8 cellular contexts compared by ENCODE assay signal in genomic region chr3:25662921-25663320, GRCh38. TPM values are rescaled to one million over a fixed set of nuclear protein-coding genes. Genes with fewer than 3 reads are reported as not detected.
DNase-seq lines count a peak whose midpoint lies in the region; ATAC-seq and TF ChIP-seq lines count a peak whose summit lies in the region.

No MANE protein-coding gene starts in this region.

- H4K20me1 ChIP-seq in KMS-11 (ENCODE audit: insufficient read depth): no peaks in the 10 kb centered on the region

- H3K9ac ChIP-seq in KMS-11 (peak overlapping the region; percentile 73; the same call in 1 of the 2 replicates), mucosa of rectum (ENCODE audit: low read depth in 1 of 2, low read length in 2 of 2) (peak overlapping the region; percentile 35 to 94)

- TF ChIP-seq CTCF in KMS-11 (conservative IDR thresholded peaks at IDR 0.05; ENCODE audit: low read depth, low read length) (no peak), choroid plexus epithelial cell (conservative IDR thresholded peaks at IDR 0.05; ENCODE audit: low read depth, low read length) (no peak)

- peak overlapping the region; percentile 98 for H3K4me3 ChIP-seq in ACC112 (ENCODE audit: low read depth, low read length)
- no peak overlapping the region for H3K4me3 ChIP-seq in KMS-11 (IDR thresholded peaks at IDR 0.05; ENCODE audit: insufficient read depth, low read depth, low read length)
- peak overlapping the region; percentile 87 for H3K4me3 ChIP-seq in choroid plexus epithelial cell (ENCODE audit: low read depth, low read length)
- peak overlapping the region; percentile 76 to 96 for H3K4me3 ChIP-seq in mucosa of rectum (ENCODE audit: low read length in 2 of 2)

- peaks cover 55% of the 10 kb centered on the region for H3K79me2 ChIP-seq in ACC112 (ENCODE audit: control insufficient read depth, insufficient read depth, low read length, unreplicated experiment)
- peaks cover 53% of the 10 kb centered on the region for H3K79me2 ChIP-seq in KMS-11 (ENCODE audit: insufficient read depth, low read depth)

- intact Hi-C loops in posterior vena cava (cut with DNase I): no loop called here

- no peaks in the 10 kb centered on the region for H3K27me3 ChIP-seq in ACC112 (ENCODE audit: insufficient read depth, low read length)
- H3K27me3 ChIP-seq in KMS-11 (ENCODE audit: insufficient read depth, low read depth): no peaks in the 10 kb centered on the region
- H3K27me3 ChIP-seq in mucosa of rectum (ENCODE audit: control insufficient read depth in 2 of 2, insufficient read depth in 2 of 2, low read length in 2 of 2): no peaks in the 10 kb centered on the region

- peak overlapping the region; percentile 72 for H3K27ac ChIP-seq in ACC112 (ENCODE audit: low read depth, low read length)
- peak overlapping the region; percentile 74; the same call in 1 of the 2 replicates for H3K27ac ChIP-seq in KMS-11
- H3K27ac ChIP-seq in mucosa of rectum (ENCODE audit: low read depth in 2 of 2, low read length in 2 of 2): peak overlapping the region; percentile 97

- H2AFZ ChIP-seq in ACC112 (ENCODE audit: low read length, unreplicated experiment) (peak overlapping the region; percentile 95), KMS-11 (ENCODE audit: low read depth) (no peak overlapping the region)

- DNase-seq in choroid plexus epithelial cell (ENCODE audit: low read depth): no peak
- no peak for DNase-seq in hypothalamus (lab: John Stamatoyannopoulos, UW)
- no peak for DNase-seq in posterior vena cava (ENCODE audit: low spot score)

- H3K36me3 ChIP-seq in ACC112 (ENCODE audit: insufficient read depth, low read length) (no peaks in the 10 kb centered on the region), KMS-11 (ENCODE audit: insufficient read depth) (no peaks in the 10 kb centered on the region), mucosa of rectum (ENCODE audit: control insufficient read depth in 2 of 2, insufficient read depth in 2 of 2, low read length in 2 of 2) (no peaks in the 10 kb centered on the region)

- ATAC-seq in HG02885 (IDR thresholded peaks at IDR 0.05; ENCODE audit: poor library complexity, unreplicated experiment): no peak
- ATAC-seq in HG03432 (IDR thresholded peaks at IDR 0.05; ENCODE audit: unreplicated experiment): no peak

- no peaks in the 10 kb centered on the region for H3K9me3 ChIP-seq in mucosa of rectum (ENCODE audit: control insufficient read depth in 2 of 2, low read length in 2 of 2)

- H3K4me2 ChIP-seq in KMS-11: peak overlapping the region; percentile 92

- H3K4me1 ChIP-seq in ACC112 (ENCODE audit: control insufficient read depth, insufficient read depth, low read length, unreplicated experiment): peaks cover 20% of the 10 kb centered on the region
- peaks cover 54% of the 10 kb centered on the region for H3K4me1 ChIP-seq in KMS-11 (ENCODE audit: low read depth, poor library complexity, severe bottlenecking)
- peaks cover 10 to 21% of the 10 kb centered on the region in 2 donors for H3K4me1 ChIP-seq in mucosa of rectum (ENCODE audit: control insufficient read depth in 2 of 2, insufficient read depth in 2 of 2, low read length in 2 of 2)

RNA-seq across cellular contexts. Expression of gene TOP2B, which starts 1.8 kb away (rescaled TPM):
- total RNA-seq in posterior vena cava: 10 to 100 TPM; 84.7 to 95.3 TPM
